17 cellular contexts compared by ENCODE assay signal in the genomic region with DNA sequence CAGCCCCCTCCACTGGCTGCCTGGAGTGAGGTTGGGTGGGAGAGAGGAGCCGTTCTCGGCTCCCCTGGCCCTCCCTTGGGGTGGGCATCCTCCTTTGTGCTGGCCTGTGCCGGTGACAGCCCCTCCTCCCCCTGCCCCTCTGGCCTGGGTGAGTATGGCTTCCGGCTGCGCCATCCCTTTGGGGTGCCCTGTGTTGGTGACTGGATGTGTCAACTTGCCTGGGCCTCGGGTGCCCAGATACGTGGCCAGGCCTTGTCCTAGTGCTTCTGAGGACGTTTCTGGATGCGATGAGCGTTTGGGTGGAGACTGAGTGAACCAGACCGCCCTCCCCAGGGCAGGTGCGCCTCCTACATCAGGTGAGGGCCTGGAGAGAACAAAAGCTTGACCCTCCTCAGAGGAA. TPM values are rescaled to one million over a fixed set of nuclear protein-coding genes. Genes with fewer than 3 reads are reported as not detected.
DNase-seq lines count a peak whose midpoint lies in the region; ATAC-seq and TF ChIP-seq lines count a peak whose summit lies in the region.
"Had no signal": no experiment of that assay in that cellular context is flagged by ENCODE, and none has a peak within 500 bp of the region (broad histone marks: within the 10 kb centered on the region; RNA-seq: fewer than 3 reads in every experiment).

No MANE protein-coding gene starts in this region.

- H3K27me3 ChIP-seq in HUES6 (ENCODE audit: control insufficient read depth, insufficient read depth, low read length) (no peaks in the 10 kb centered on the region), RWPE2 (ENCODE audit: insufficient read depth, poor library complexity, severe bottlenecking) (no peaks in the 10 kb centered on the region), iPS-20b (ENCODE audit: insufficient read depth, low read length) (no peaks in the 10 kb centered on the region), spleen (replicated peaks in 1 of 7) (no peaks in the 10 kb centered on the region), MG63 (no peaks in the 10 kb centered on the region)
- no peaks in the 10 kb centered on the region for H3K27me3 ChIP-seq in effector memory CD4-positive, alpha-beta T cell (replicated peaks; ENCODE audit: control insufficient read depth, insufficient read depth, low read length, poor library complexity, severe bottlenecking)
- H3K27me3 ChIP-seq: uterus had no signal

- no peak for ATAC-seq in RWPE2 (ENCODE audit: low read depth)

- no peaks in the 10 kb centered on the region for H3K36me3 ChIP-seq in HUES6 (ENCODE audit: control insufficient read depth, insufficient read depth, low read length)
- H3K36me3 ChIP-seq in RWPE2 (ENCODE audit: low read depth) = no peaks in the 10 kb centered on the region
- H3K36me3 ChIP-seq in iPS-20b (ENCODE audit: insufficient read depth, low read depth, low read length) = no peaks in the 10 kb centered on the region
- H3K36me3 ChIP-seq in spleen = no peaks in the 10 kb centered on the region
- no peaks in the 10 kb centered on the region for H3K36me3 ChIP-seq in MG63
- H3K36me3 ChIP-seq in effector memory CD4-positive, alpha-beta T cell (ENCODE audit: control insufficient read depth, insufficient read depth, low read length) = no peaks in the 10 kb centered on the region
- H3K36me3 ChIP-seq: uterus had no signal

- H3K9me3 ChIP-seq in HUES6 (ENCODE audit: control insufficient read depth, insufficient read depth, low read depth, low read length) (no peaks in the 10 kb centered on the region), RWPE2 (ENCODE audit: severe bottlenecking) (no peaks in the 10 kb centered on the region), iPS-20b (ENCODE audit: insufficient read depth, low read depth, low read length) (no peaks in the 10 kb centered on the region), spleen (no peaks in the 10 kb centered on the region), MG63 (no peaks in the 10 kb centered on the region)
- H3K9me3 ChIP-seq in effector memory CD4-positive, alpha-beta T cell (ENCODE audit: control insufficient read depth, low read length) = no peaks in the 10 kb centered on the region
- H3K9me3 ChIP-seq: uterus had no signal

- TF ChIP-seq POLR2A in spleen (IDR thresholded peaks at IDR 0.05) = no peak
- no peak for TF ChIP-seq POLR2A in erythroblast (IDR thresholded peaks at IDR 0.05; ENCODE audit: low read length)

- no peak overlapping the region for H3K4me3 ChIP-seq in HUES6 (ENCODE audit: low read depth, low read length)
- no peak overlapping the region for H3K4me3 ChIP-seq in RWPE2 (ENCODE audit: severe bottlenecking)
- H3K4me3 ChIP-seq in iPS-20b (ENCODE audit: low read length) = no peak overlapping the region
- H3K4me3 ChIP-seq in spleen = no peak overlapping the region
- H3K4me3 ChIP-seq in MG63 = no peak overlapping the region
- no peak overlapping the region for H3K4me3 ChIP-seq in effector memory CD4-positive, alpha-beta T cell (ENCODE audit: insufficient read depth, low read depth, low read length, poor library complexity, severe bottlenecking)
- H3K4me3 ChIP-seq: uterus had no signal

- 84 to 87% (median 86%) methylated on average over 8 to 12 of the region's 12 CpGs for WGBS in spleen, 5 donors

- intact Hi-C loops in spleen (cut with DNase I; ENCODE audit: low total_unique reads) = no loop called here

- TF ChIP-seq CTCF in RWPE2 (IDR thresholded peaks at IDR 0.05; ENCODE audit: poor library complexity, severe bottlenecking) = no peak
- TF ChIP-seq CTCF in spleen (IDR thresholded peaks at IDR 0.05 in 8 of 11, conservative IDR thresholded peaks at IDR 0.05 in 3 of 11) = no peak

- H3K4me1 ChIP-seq in HUES6 (ENCODE audit: control insufficient read depth, insufficient read depth, low read length) = peaks cover 16% of the 10 kb centered on the region
- H3K4me1 ChIP-seq in RWPE2 (ENCODE audit: insufficient read depth, poor library complexity, severe bottlenecking) = peaks cover 15% of the 10 kb centered on the region
- H3K4me1 ChIP-seq in iPS-20b (ENCODE audit: insufficient read depth, low read length) = peaks cover 14% of the 10 kb centered on the region; the same call in 1 of the 2 replicates
- no peaks in the 10 kb centered on the region for H3K4me1 ChIP-seq in spleen
- H3K4me1 ChIP-seq in effector memory CD4-positive, alpha-beta T cell (ENCODE audit: control insufficient read depth, insufficient read depth, low read length, poor library complexity, severe bottlenecking) = no peaks in the 10 kb centered on the region
- H3K4me1 ChIP-seq: uterus had no signal

- H3K9ac ChIP-seq in HUES6 (ENCODE audit: low read length) = peak overlapping the region; percentile 59
- peak overlapping the region; percentile 50; the same call in 1 of the 2 replicates for H3K9ac ChIP-seq in iPS-20b (ENCODE audit: low read depth, low read length)

- DNase-seq in RWPE2 (ENCODE audit: low spot score) (peak; percentile 37), spleen (peak; percentile 71), MG63 (no peak), erythroblast (lab: John Stamatoyannopoulos, UW) (no peak)
- no peak for DNase-seq in effector memory CD4-positive, alpha-beta T cell
- DNase-seq: activated CD4-positive, alpha-beta T cell treated with anti-CD3 and anti-CD28 coated beads for 1 hour; activated T-cell treated with anti-CD3 and anti-CD28 coated beads, Interleukin-2, amount 50 U/mL, for 48 hours; DMS 273 treated with DMSO at 0.1 percent for 48 hours; KG1; MV-4-11; NCI-H1694; NCI-H2171 treated with DMSO at 0.1 percent for 48 hours; nephron progenitor cell; SHP77; uterus had no signal

- no peak overlapping the region for H3K27ac ChIP-seq in HUES6 (ENCODE audit: low read depth, low read length)
- peak overlapping the region; percentile 88 for H3K27ac ChIP-seq in RWPE2 (ENCODE audit: poor library complexity, severe bottlenecking)
- no peak overlapping the region for H3K27ac ChIP-seq in iPS-20b (ENCODE audit: low read length)
- no peak overlapping the region for H3K27ac ChIP-seq in spleen
- no peak overlapping the region for H3K27ac ChIP-seq in effector memory CD4-positive, alpha-beta T cell (ENCODE audit: insufficient read depth, low read length, poor library complexity, severe bottlenecking)
- H3K27ac ChIP-seq: uterus had no signal

RNA-seq across cellular contexts. Expression of a gene that starts 59.7 kb away (rescaled TPM):
- total RNA-seq in spleen = 10 to 100 TPM; 27.8 to 47.6 (median 41.4) TPM
- 10 to 100 TPM in 1 of 3 donors, 1 to 10 TPM in 2; 3.7 to 11.9 (median 3.8) TPM for polyA plus RNA-seq in spleen
- 29.7 and 54.2 TPM in 2 replicates for total RNA-seq in MG63 (2014; rRNA removed; shearing (Covaris generic); ENCODE audit: low replicate concordance)

Comparison
In these comparisons a context has a peak if more than half of its experiments do, and no peak if none do; other contexts are left out.
1. DNase-seq: peak in RWPE2 (single experiment) and spleen (single experiment); none in MG63 (single experiment), effector memory CD4-positive, alpha-beta T cell (0 of 3) and erythroblast (0 of 2).